Comparison of ENCODE assay signal across 15 cellular contexts in genomic region chr21:36684957-36685714, GRCh38. TPM values are rescaled to one million over a fixed set of nuclear protein-coding genes. Genes with fewer than 3 reads are reported as not detected.
"Had no signal": no experiment of that assay in that cellular context is flagged by ENCODE, and none has a peak within 500 bp of the region (broad histone marks: within the 10 kb centered on the region; RNA-seq: fewer than 3 reads in every experiment).

No MANE protein-coding gene starts in this region.

- H3K36me3 ChIP-seq: cardiac muscle cell, gastroesophageal sphincter, lower lobe of right lung, thyroid gland had no signal

- H3K4me1 ChIP-seq: gastroesophageal sphincter, lower lobe of right lung, parathyroid adenoma, thyroid gland had no signal

- H3K9me3 ChIP-seq: thyroid gland had no signal

- H3K4me1 Mint-ChIP-seq: activated CD4-positive, alpha-beta T cell treated with anti-CD3 and anti-CD28 coated beads, Interleukin-2, amount 10 ng/mL, durations not matched to agents 7 days and 5 days; activated T-helper 17 cell treated with anti-CD3 and anti-CD28 coated beads, Interleukin-2, amount 50 U/mL, for 72 hours; mesothelial cell of epicardium had no signal

- H3K4me3 Mint-ChIP-seq: activated CD4-positive, alpha-beta T cell treated with anti-CD3 and anti-CD28 coated beads, Interleukin-2, amount 10 ng/mL, durations not matched to agents 7 days and 5 days; activated naive CD4-positive, alpha-beta T cell treated with anti-CD3 and anti-CD28 coated beads for 36 hours; activated T-helper 17 cell treated with anti-CD3 and anti-CD28 coated beads, Interleukin-2, amount 50 U/mL, for 72 hours; mesothelial cell of epicardium had no signal

- H3K36me3 Mint-ChIP-seq: mesothelial cell of epicardium had no signal

- H3K27ac Mint-ChIP-seq: activated CD4-positive, alpha-beta T cell treated with anti-CD3 and anti-CD28 coated beads, Interleukin-2, amount 10 ng/mL, durations not matched to agents 7 days and 5 days; activated naive CD4-positive, alpha-beta T cell treated with anti-CD3 and anti-CD28 coated beads for 36 hours; activated T-helper 17 cell treated with anti-CD3 and anti-CD28 coated beads, Interleukin-2, amount 50 U/mL, for 72 hours; mesothelial cell of epicardium had no signal

- H3K27ac ChIP-seq: cardiac muscle cell, coronary artery, gastroesophageal sphincter, hepatocyte, lower lobe of right lung, parathyroid adenoma, thyroid gland had no signal

- DNase-seq: activated CD4-positive, alpha-beta T cell treated with anti-CD3 and anti-CD28 coated beads, Interleukin-2, amount 10 ng/mL, durations not matched to agents 7 days and 5 days; activated CD4-positive, CD25-positive, alpha-beta regulatory T cell; activated CD8-positive, alpha-beta memory T cell treated with anti-CD3 and anti-CD28 coated beads for 24 hours; activated naive CD4-positive, alpha-beta T cell treated with anti-CD3 and anti-CD28 coated beads for 36 hours; effector CD4-positive, alpha-beta T cell; lower lobe of right lung; small intestine; thyroid gland had no signal

- H3K4me3 ChIP-seq: cardiac muscle cell, coronary artery, gastroesophageal sphincter, hepatocyte, lower lobe of right lung, thyroid gland had no signal

- H3K27me3 ChIP-seq: thyroid gland had no signal

- ATAC-seq: activated T-helper 17 cell treated with anti-CD3 and anti-CD28 coated beads, Interleukin-2, amount 50 U/mL, for 72 hours; gastroesophageal sphincter; lower lobe of right lung had no signal

RNA-seq across cellular contexts. Expression of gene SIM2, which starts 13.8 kb away (rescaled TPM):
- total RNA-seq: cardiac muscle cell, lower lobe of right lung, mesothelial cell of epicardium, thyroid gland had no signal
